In the genomic region with DNA sequence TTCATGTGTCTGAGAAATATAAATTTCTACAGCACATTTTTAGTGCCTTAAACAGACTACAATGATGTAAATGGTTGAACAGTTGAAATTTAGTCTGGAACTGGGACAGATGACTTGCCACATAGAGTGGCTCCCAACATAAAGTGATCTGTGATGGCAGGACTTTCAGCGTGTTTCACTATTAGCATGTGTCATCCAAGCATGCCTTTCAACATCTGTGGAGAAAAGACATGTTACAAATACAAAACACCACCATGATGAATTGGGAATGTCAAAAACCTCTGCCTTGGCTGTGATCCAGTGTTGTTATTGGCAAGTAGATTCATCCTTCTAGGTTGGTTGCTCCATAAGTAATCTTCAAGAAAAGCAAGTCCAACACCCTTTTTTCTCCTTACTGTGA, we compare ENCODE assay signal across 16 cellular contexts.
A peak's percentile ranks its signal among the peaks of the same experiment; 100 is the strongest.
DNase-seq lines count a peak whose midpoint lies in the region; ATAC-seq and TF ChIP-seq lines count a peak whose summit lies in the region.
"Had no signal": no experiment of that assay in that cellular context is flagged by ENCODE, and none has a peak within 500 bp of the region (broad histone marks: within the 10 kb centered on the region; RNA-seq: fewer than 3 reads in every experiment).

No MANE protein-coding gene starts in this region.

- POLR2A ChIA-PET in RWPE1 (lab: Yijun Ruan, JAX; ENCODE audit: low non-redundant PET), result no interaction called here

- no peak for TF ChIP-seq CTCF in RWPE1 (conservative IDR thresholded peaks at IDR 0.05; ENCODE audit: low read depth)
- TF ChIP-seq CTCF in nephron (IDR thresholded peaks at IDR 0.05; ENCODE audit: unreplicated experiment in 3 of 3), result no peak

- H3K27me3 Mint-ChIP-seq in nephron (ENCODE audit: low read depth), result no peaks in the 10 kb centered on the region
- H3K27me3 Mint-ChIP-seq in natural killer cell treated with Interleukin-12 subunit alpha and Interleukin-12 subunit beta and Interleukin-15 and Interleukin-18, amount 100 ng/mL, for 72 hours, result no peaks in the 10 kb centered on the region
- H3K27me3 Mint-ChIP-seq: central memory CD8-positive, alpha-beta T cell; T-cell had no signal

- in situ Hi-C loops in Caki2 (cut with HindIII; ENCODE audit: low pct_unique_long_range_greater_than_20kb, low sequenced_read_pairs), result no loop called here

- peak; percentile 55 for ATAC-seq in esophagus mucosa
- ATAC-seq in HG03175 (IDR thresholded peaks at IDR 0.05; ENCODE audit: unreplicated experiment), result no peak
- ATAC-seq in natural killer cell treated with Interleukin-12 subunit alpha and Interleukin-12 subunit beta and Interleukin-15 and Interleukin-18, amount 100 ng/mL, for 72 hours, result no peak
- ATAC-seq: T-cell had no signal

- DNase-seq in Caki2 (ENCODE audit: low read depth) (peak; percentile 49), RWPE1 (ENCODE audit: low spot score) (peak; percentile 16), NCI-H2196 treated with DMSO at 0.1 percent for 48 hours (lab: John Stamatoyannopoulos, UW; ENCODE audit: unreplicated experiment) (no peak)
- no peak for DNase-seq in natural killer cell treated with Interleukin-12 subunit alpha and Interleukin-12 subunit beta and Interleukin-15 and Interleukin-18, amount 100 ng/mL, for 72 hours (ENCODE audit: low spot score)
- no peak for DNase-seq in activated CD8-positive, alpha-beta memory T cell treated with anti-CD3 and anti-CD28 coated beads, Interleukin-2, amount 50 U/mL, for 4 hours
- DNase-seq: activated CD4-positive, alpha-beta T cell treated with anti-CD3 and anti-CD28 coated beads, Interleukin-2, amount 50 U/mL, for 1 hour; activated effector memory CD4-positive, alpha-beta T cell treated with Interleukin-2 at 50 U/mL for 16 hours; glutamatergic neuron; NCI-H146; NK-92 treated with Interleukin-12 subunit alpha and Interleukin-12 subunit beta, amount 100 ng/mL, for 24 hours; posterior cingulate gyrus; T-cell had no signal

- no peak overlapping the region for H3K4me3 Mint-ChIP-seq in nephron
- no peak overlapping the region for H3K4me3 Mint-ChIP-seq in natural killer cell treated with Interleukin-12 subunit alpha and Interleukin-12 subunit beta and Interleukin-15 and Interleukin-18, amount 100 ng/mL, for 72 hours
- H3K4me3 Mint-ChIP-seq: central memory CD8-positive, alpha-beta T cell; T-cell had no signal

- no peak overlapping the region for H3K27ac ChIP-seq in RWPE1

- H3K4me1 Mint-ChIP-seq in nephron, result peaks cover 33% of the 10 kb centered on the region
- H3K4me1 Mint-ChIP-seq in natural killer cell treated with Interleukin-12 subunit alpha and Interleukin-12 subunit beta and Interleukin-15 and Interleukin-18, amount 100 ng/mL, for 72 hours (ENCODE audit: low read depth in 2 of 2), result no peaks in the 10 kb centered on the region
- H3K4me1 Mint-ChIP-seq: central memory CD8-positive, alpha-beta T cell; T-cell had no signal

- H3K27ac Mint-ChIP-seq in nephron, result peak overlapping the region; percentile 26 to 48 (median 39)
- no peak overlapping the region for H3K27ac Mint-ChIP-seq in natural killer cell treated with Interleukin-12 subunit alpha and Interleukin-12 subunit beta and Interleukin-15 and Interleukin-18, amount 100 ng/mL, for 72 hours
- H3K27ac Mint-ChIP-seq: T-cell had no signal

- CTCF ChIA-PET in RWPE1 (lab: Yijun Ruan, JAX), result no interaction called here

- no peaks in the 10 kb centered on the region for H3K36me3 Mint-ChIP-seq in nephron (ENCODE audit: low read depth)
- H3K36me3 Mint-ChIP-seq in natural killer cell treated with Interleukin-12 subunit alpha and Interleukin-12 subunit beta and Interleukin-15 and Interleukin-18, amount 100 ng/mL, for 72 hours, result no peaks in the 10 kb centered on the region
- H3K36me3 Mint-ChIP-seq: T-cell had no signal

- H3K9me3 Mint-ChIP-seq in nephron, result no peaks in the 10 kb centered on the region
- peaks cover 3% of the 10 kb centered on the region for H3K9me3 Mint-ChIP-seq in natural killer cell treated with Interleukin-12 subunit alpha and Interleukin-12 subunit beta and Interleukin-15 and Interleukin-18, amount 100 ng/mL, for 72 hours
- H3K9me3 Mint-ChIP-seq: central memory CD8-positive, alpha-beta T cell had no signal

Comparison
In these comparisons a context has a peak if more than half of its experiments do, and no peak if none do; other contexts are left out.
1. DNase-seq: peak in Caki2 (single experiment) and RWPE1 (single experiment); none in NCI-H2196 treated with DMSO at 0.1 percent for 48 hours (single experiment), natural killer cell treated with Interleukin-12 subunit alpha and Interleukin-12 subunit beta and Interleukin-15 and Interleukin-18, amount 100 ng/mL, for 72 hours (single experiment) and activated CD8-positive, alpha-beta memory T cell treated with anti-CD3 and anti-CD28 coated beads, Interleukin-2, amount 50 U/mL, for 4 hours (single experiment).
2. H3K27ac Mint-ChIP-seq: peak in nephron (3 of 3); none in natural killer cell treated with Interleukin-12 subunit alpha and Interleukin-12 subunit beta and Interleukin-15 and Interleukin-18, amount 100 ng/mL, for 72 hours (0 of 2).